31 cellular contexts compared by ENCODE assay signal in the genomic region with DNA sequence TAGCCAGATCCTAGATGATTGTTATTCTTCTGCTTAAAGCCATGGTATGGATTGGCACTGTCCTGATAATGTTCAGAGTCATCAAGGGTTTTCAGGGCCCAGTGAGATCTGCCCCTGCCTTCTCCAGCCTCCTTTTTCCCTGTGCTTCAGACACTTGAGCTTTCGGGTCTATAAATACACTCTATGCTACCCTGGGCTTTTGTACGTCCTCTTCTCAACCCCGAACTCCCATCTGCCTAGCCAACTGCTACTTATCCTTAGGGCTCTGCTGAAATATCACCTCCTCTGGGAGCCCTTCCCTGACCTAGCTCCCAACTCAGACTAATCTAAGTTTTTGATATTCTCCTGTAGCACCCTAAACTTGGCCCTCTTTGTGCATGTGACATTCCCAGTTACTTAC.
"Had no signal": no experiment of that assay in that cellular context is flagged by ENCODE, and none has a peak within 500 bp of the region (broad histone marks: within the 10 kb centered on the region; RNA-seq: fewer than 3 reads in every experiment).

No MANE protein-coding gene starts in this region.

- H3K4me3 Mint-ChIP-seq: activated CD4-positive, alpha-beta memory T cell treated with anti-CD3 and anti-CD28 coated beads for 36 hours; activated CD4-positive, alpha-beta T cell treated with anti-CD3 and anti-CD28 coated beads for 36 hours; activated CD4-positive, alpha-beta T cell treated with anti-CD3 and anti-CD28 coated beads, Interleukin-2, amount 10 ng/mL, durations not matched to agents 24 days and 14 days; activated CD8-positive, alpha-beta memory T cell treated with anti-CD3 and anti-CD28 coated beads, Interleukin-2, amount 10 ng/mL, durations not matched to agents 7 days and 5 days; activated CD8-positive, alpha-beta T cell treated with anti-CD3 and anti-CD28 coated beads, Interleukin-2, amount 10 ng/mL, durations not matched to agents 7 days and 5 days; activated naive CD8-positive, alpha-beta T cell treated with anti-CD3 and anti-CD28 coated beads for 36 hours; activated naive CD8-positive, alpha-beta T cell treated with anti-CD3 and anti-CD28 coated beads, Interleukin-2, amount 50 U/mL, for 24 hours; activated T-helper 1 cell treated with anti-CD3 and anti-CD28 coated beads, Interleukin-12 subunit alpha, Interleukin-12 subunit beta, Interleukin-2, Interleukin-4 antibody, amounts not matched to agents 30 ng/mL and 10 ng/mL and 1 ng/mL, durations not matched to agents 14 hours and 24 hours and 36 hours; dendritic cell treated with granulocyte-macrophage colony-stimulating factor and Interleukin-4, amounts not matched to agents 40 ng/mL and 50 ng/mL, for 4 days; endodermal cell had no signal

- H3K9me3 Mint-ChIP-seq: activated CD4-positive, alpha-beta memory T cell treated with anti-CD3 and anti-CD28 coated beads for 36 hours; activated naive CD8-positive, alpha-beta T cell treated with anti-CD3 and anti-CD28 coated beads for 36 hours; activated naive CD8-positive, alpha-beta T cell treated with anti-CD3 and anti-CD28 coated beads, Interleukin-2, amount 50 U/mL, for 24 hours; activated T-helper 1 cell treated with anti-CD3 and anti-CD28 coated beads, Interleukin-12 subunit alpha, Interleukin-12 subunit beta, Interleukin-2, Interleukin-4 antibody, amounts not matched to agents 30 ng/mL and 10 ng/mL and 1 ng/mL, durations not matched to agents 14 hours and 24 hours and 36 hours; activated T-helper 2 cell treated with anti-CD3 and anti-CD28 coated beads, Interferon-gamma antibody, Interleukin-2, Interleukin-4, amounts not matched to agents 10 μg/mL and 5 μg/mL and 100 μg/mL, durations not matched to agents 14 hours and 24 hours and 36 hours; dendritic cell treated with granulocyte-macrophage colony-stimulating factor and Interleukin-4, amounts not matched to agents 40 ng/mL and 50 ng/mL, for 4 days had no signal

- H3K36me3 ChIP-seq: adrenal gland, colonic mucosa had no signal

- H3K27me3 ChIP-seq: adrenal gland, body of pancreas, colonic mucosa, dorsolateral prefrontal cortex had no signal

- H3K36me3 Mint-ChIP-seq: activated CD4-positive, alpha-beta memory T cell treated with anti-CD3 and anti-CD28 coated beads for 36 hours; activated CD8-positive, alpha-beta memory T cell treated with anti-CD3 and anti-CD28 coated beads, Interleukin-2, amount 10 ng/mL, durations not matched to agents 7 days and 5 days; activated naive CD8-positive, alpha-beta T cell treated with anti-CD3 and anti-CD28 coated beads for 36 hours had no signal

- H3K4me1 ChIP-seq: adrenal gland, body of pancreas, colonic mucosa had no signal

- H3K4me1 Mint-ChIP-seq: activated CD4-positive, alpha-beta T cell treated with anti-CD3 and anti-CD28 coated beads for 36 hours; activated CD4-positive, alpha-beta T cell treated with anti-CD3 and anti-CD28 coated beads, Interleukin-2, amount 10 ng/mL, durations not matched to agents 24 days and 14 days; activated CD8-positive, alpha-beta memory T cell treated with anti-CD3 and anti-CD28 coated beads, Interleukin-2, amount 10 ng/mL, durations not matched to agents 7 days and 5 days; activated naive CD8-positive, alpha-beta T cell treated with anti-CD3 and anti-CD28 coated beads for 36 hours; activated naive CD8-positive, alpha-beta T cell treated with anti-CD3 and anti-CD28 coated beads, Interleukin-2, amount 50 U/mL, for 24 hours had no signal

- H3K9me3 ChIP-seq: adrenal gland, body of pancreas, colonic mucosa had no signal

- DNase-seq: activated CD4-positive, alpha-beta memory T cell treated with anti-CD3 and anti-CD28 coated beads for 36 hours; activated CD4-positive, alpha-beta T cell treated with anti-CD3 and anti-CD28 coated beads for 36 hours; activated CD4-positive, alpha-beta T cell treated with anti-CD3 and anti-CD28 coated beads, Interleukin-2, amount 10 ng/mL, durations not matched to agents 24 days and 14 days; activated CD4-positive, CD25-positive, alpha-beta regulatory T cell; activated CD4-positive, CD25-positive, alpha-beta regulatory T cell treated with anti-CD3 and anti-CD28 coated beads, Interleukin-2, amount 50 U/mL, for 72 hours; activated CD8-positive, alpha-beta memory T cell treated with anti-CD3 and anti-CD28 coated beads, Interleukin-2, amount 10 ng/mL, durations not matched to agents 7 days and 5 days; activated CD8-positive, alpha-beta memory T cell treated with anti-CD3 and anti-CD28 coated beads, Interleukin-2, amount 50 U/mL, for 4 hours; activated CD8-positive, alpha-beta T cell treated with anti-CD3 and anti-CD28 coated beads, Interleukin-2, amount 10 ng/mL, durations not matched to agents 7 days and 5 days; activated gamma-delta T cell; activated naive CD4-positive, alpha-beta T cell treated with anti-CD3 and anti-CD28 coated beads, Interleukin-2, amount 50 U/mL, for 16 hours; activated naive CD4-positive, alpha-beta T cell treated with Interleukin-2 at 50 U/mL for 16 hours; activated naive CD8-positive, alpha-beta T cell treated with anti-CD3 and anti-CD28 coated beads for 36 hours; activated naive CD8-positive, alpha-beta T cell treated with anti-CD3 and anti-CD28 coated beads, Interleukin-2, amount 50 U/mL, for 24 hours; activated T-cell treated with anti-CD3 and anti-CD28 coated beads, Interleukin-2, amount 50 U/mL, for 1 hour; activated T-cell treated with anti-CD3 and anti-CD28 coated beads, Interleukin-2, amount 50 U/mL, for 48 hours; adrenal gland; amygdala; aorta; body of pancreas; central memory CD4-positive, alpha-beta T cell; cerebellar nuclear complex; colonic mucosa; dorsolateral prefrontal cortex; effector memory CD4-positive, alpha-beta T cell; endodermal cell; foreskin fibroblast; T-helper 2 cell had no signal

- H3K27me3 Mint-ChIP-seq: activated CD4-positive, alpha-beta memory T cell treated with anti-CD3 and anti-CD28 coated beads for 36 hours; activated CD4-positive, alpha-beta T cell treated with anti-CD3 and anti-CD28 coated beads for 36 hours; activated CD4-positive, alpha-beta T cell treated with anti-CD3 and anti-CD28 coated beads, Interleukin-2, amount 10 ng/mL, durations not matched to agents 24 days and 14 days; activated CD8-positive, alpha-beta memory T cell treated with anti-CD3 and anti-CD28 coated beads, Interleukin-2, amount 10 ng/mL, durations not matched to agents 7 days and 5 days; activated naive CD8-positive, alpha-beta T cell treated with anti-CD3 and anti-CD28 coated beads for 36 hours; activated naive CD8-positive, alpha-beta T cell treated with anti-CD3 and anti-CD28 coated beads, Interleukin-2, amount 50 U/mL, for 24 hours; dendritic cell treated with granulocyte-macrophage colony-stimulating factor and Interleukin-4, amounts not matched to agents 40 ng/mL and 50 ng/mL, for 4 days had no signal

- H3K4me3 ChIP-seq: adrenal gland, body of pancreas, colonic mucosa, dorsolateral prefrontal cortex had no signal

- ATAC-seq: activated CD4-positive, alpha-beta T cell treated with anti-CD3 and anti-CD28 coated beads for 36 hours; activated CD8-positive, alpha-beta memory T cell treated with anti-CD3 and anti-CD28 coated beads, Interleukin-2, amount 10 ng/mL, durations not matched to agents 7 days and 5 days; activated CD8-positive, alpha-beta T cell treated with anti-CD3 and anti-CD28 coated beads, Interleukin-2, amount 10 ng/mL, durations not matched to agents 7 days and 5 days; activated naive CD8-positive, alpha-beta T cell treated with anti-CD3 and anti-CD28 coated beads, Interleukin-2, amount 50 U/mL, for 24 hours; body of pancreas; esophagus mucosa had no signal

- H3K27ac Mint-ChIP-seq: activated CD4-positive, alpha-beta memory T cell treated with anti-CD3 and anti-CD28 coated beads for 36 hours; activated CD4-positive, alpha-beta T cell treated with anti-CD3 and anti-CD28 coated beads for 36 hours; activated CD4-positive, alpha-beta T cell treated with anti-CD3 and anti-CD28 coated beads, Interleukin-2, amount 10 ng/mL, durations not matched to agents 24 days and 14 days; activated CD8-positive, alpha-beta memory T cell treated with anti-CD3 and anti-CD28 coated beads, Interleukin-2, amount 10 ng/mL, durations not matched to agents 7 days and 5 days; activated CD8-positive, alpha-beta T cell treated with anti-CD3 and anti-CD28 coated beads, Interleukin-2, amount 10 ng/mL, durations not matched to agents 7 days and 5 days; activated naive CD8-positive, alpha-beta T cell treated with anti-CD3 and anti-CD28 coated beads for 36 hours; activated naive CD8-positive, alpha-beta T cell treated with anti-CD3 and anti-CD28 coated beads, Interleukin-2, amount 50 U/mL, for 24 hours; activated T-helper 1 cell treated with anti-CD3 and anti-CD28 coated beads, Interleukin-12 subunit alpha, Interleukin-12 subunit beta, Interleukin-2, Interleukin-4 antibody, amounts not matched to agents 30 ng/mL and 10 ng/mL and 1 ng/mL, durations not matched to agents 14 hours and 24 hours and 36 hours; activated T-helper 2 cell treated with anti-CD3 and anti-CD28 coated beads, Interferon-gamma antibody, Interleukin-2, Interleukin-4, amounts not matched to agents 10 μg/mL and 5 μg/mL and 100 μg/mL, durations not matched to agents 14 hours and 24 hours and 36 hours; dendritic cell treated with granulocyte-macrophage colony-stimulating factor and Interleukin-4, amounts not matched to agents 40 ng/mL and 50 ng/mL, for 4 days; endodermal cell had no signal

- H3K27ac ChIP-seq: adrenal gland, body of pancreas, colonic mucosa, dorsolateral prefrontal cortex had no signal
